10 cellular contexts compared by ENCODE assay signal in the genomic region with DNA sequence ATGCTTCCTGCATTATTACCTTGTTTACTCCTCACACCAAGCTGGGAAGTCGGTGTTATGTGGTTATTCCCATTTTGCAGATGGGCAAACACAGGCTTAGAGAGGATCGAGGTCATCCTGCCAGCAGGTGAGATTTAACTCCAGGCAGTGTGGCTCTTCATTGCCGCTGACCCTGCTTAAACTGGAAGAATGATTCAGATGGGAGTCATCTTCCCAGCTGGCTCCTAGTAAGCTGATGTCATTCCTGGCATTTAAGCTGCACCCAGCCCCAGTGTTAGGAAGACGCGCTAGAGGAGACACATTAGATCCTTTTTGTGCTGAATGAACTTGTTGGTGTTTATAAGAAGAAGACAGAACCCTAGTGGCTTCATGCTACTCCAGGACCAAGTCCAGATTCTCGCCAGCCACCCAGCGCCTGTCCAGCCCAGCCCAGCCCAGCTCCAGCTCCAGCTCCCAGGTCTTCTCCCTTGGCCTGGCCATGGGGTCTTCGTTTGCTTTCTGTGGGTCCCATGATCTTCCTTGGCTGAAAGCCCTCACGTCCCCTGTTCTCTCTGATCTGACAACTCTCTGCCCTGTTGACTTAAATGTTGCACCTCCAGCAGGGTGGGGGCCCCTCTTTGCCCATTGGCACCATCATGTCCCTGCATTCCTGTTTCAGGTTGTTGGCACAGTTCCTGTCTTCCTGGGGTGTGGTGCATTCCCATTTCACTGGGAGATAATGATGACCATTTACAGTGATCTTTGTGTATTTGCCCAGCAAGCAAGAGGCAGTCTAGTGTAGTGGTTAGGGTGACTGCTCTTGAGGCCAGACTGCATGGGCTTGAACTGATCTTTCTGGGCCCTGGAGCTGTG. TPM values are rescaled to one million over a fixed set of nuclear protein-coding genes. Genes with fewer than 3 reads are reported as not detected.
DNase-seq lines count a peak whose midpoint lies in the region; ATAC-seq, FAIRE-seq and TF ChIP-seq lines count a peak whose summit lies in the region.
"Had no signal": no experiment of that assay in that cellular context is flagged by ENCODE, and none has a peak within 500 bp of the region (broad histone marks: within the 10 kb centered on the region; RNA-seq: fewer than 3 reads in every experiment).

No MANE protein-coding gene starts in this region.

- TF ChIP-seq RAD21 in GM12878 (IDR thresholded peaks at IDR 0.05; ENCODE audit: insufficient read depth, low read depth, low read length): no peak

- BruUV-seq in GM12878 (replicated peaks; lab: Mats Ljungman, UMichigan): TSS peak; percentile 3

- H3K4me1 ChIP-seq in GM12878 (ENCODE audit: control insufficient read depth, insufficient read depth, low read length): peaks cover 18% of the 10 kb centered on the region
- peaks cover 4 to 22% (median 4%) of the 10 kb centered on the region in 4 donors for H3K4me1 ChIP-seq in upper lobe of left lung

- DNase-seq in DMS 273 (lab: John Stamatoyannopoulos, UW; ENCODE audit: unreplicated experiment): peak; percentile 12
- DNase-seq in DMS 273 treated with DMSO at 0.1 percent for 48 hours (lab: John Stamatoyannopoulos, UW): no peak
- DNase-seq in GM12878 (ENCODE audit: low read depth, low spot score): no peak
- DNase-seq in kidney glomerular epithelial cell (lab: John Stamatoyannopoulos, UW): peak; percentile 86
- no peak for DNase-seq in upper lobe of left lung
- no peak for DNase-seq in MV-4-11 (lab: John Stamatoyannopoulos, UW)

- POLR2A ChIA-PET in GM12878 (lab: Charles Lee): interaction anchor here (0.7 to 0.9 kb wide), 3 partner anchors 11 to 48 kb away, joined by 3 read pairs; no protein-coding TSS in a partner anchor

- H3K9me3 ChIP-seq in GM12878 (replicated peaks; ENCODE audit: control insufficient read depth, insufficient read depth, low read length) (no peaks in the 10 kb centered on the region; the same call in 2 of the 3 replicates), upper lobe of left lung (no peaks in the 10 kb centered on the region)

- H3K36me3 ChIP-seq in GM12878 (ENCODE audit: control insufficient read depth in 2 of 2, insufficient read depth in 2 of 2, low read length in 1 of 2) (peaks cover 2 to 7% of the 10 kb centered on the region in 2 experiments; a peak in 2 of 4 replicates), upper lobe of left lung (no peaks in the 10 kb centered on the region)

- H3K27ac ChIP-seq in GM12878 (ENCODE audit: control insufficient read depth, insufficient read depth) (no peak overlapping the region), upper lobe of left lung (peak overlapping the region in 3 of 4 donors; percentile 13 to 77 (median 77))
- H3K27ac ChIP-seq: 22Rv1, KMS-11 had no signal

- no peaks in the 10 kb centered on the region for H4K20me1 ChIP-seq in GM12878 (ENCODE audit: control insufficient read depth, insufficient read depth)

- no peak overlapping the region for H3K4me2 ChIP-seq in GM12878 (ENCODE audit: control insufficient read depth, insufficient read depth)
- H3K4me2 ChIP-seq: KMS-11 had no signal

- no peak overlapping the region for H3K9ac ChIP-seq in GM12878 (ENCODE audit: control insufficient read depth, insufficient read depth, low read length)
- H3K9ac ChIP-seq: KMS-11 had no signal

- CTCF ChIA-PET in GM12878 (lab: Yijun Ruan, JAX): interaction anchor here (0.8 to 1.4 kb wide), 4 partner anchors 10 to 48 kb away, joined by 3 to 5 read pairs (median 4); no protein-coding TSS in a partner anchor

- H3K79me2 ChIP-seq in GM12878 (ENCODE audit: control insufficient read depth, insufficient read depth, low read length): peaks cover 79% of the 10 kb centered on the region

- intact Hi-C loops in GM12878 (cut with micrococcal nuclease; ENCODE audit: unreplicated experiment): no loop called here

- H3K27me3 ChIP-seq in GM12878 (replicated peaks in 1 of 2; ENCODE audit: control insufficient read depth in 2 of 2, insufficient read depth in 2 of 2, low read length in 1 of 2): no peaks in the 10 kb centered on the region
- no peaks in the 10 kb centered on the region for H3K27me3 ChIP-seq in upper lobe of left lung

- SMC1A ChIA-PET in GM12878 (lab: Charles Lee; ENCODE audit: uncharacterized antibody, unreplicated experiment): interaction anchor here (0.6 to 3.6 kb wide), 3 partner anchors 11 to 46 kb away, joined by 3 to 11 read pairs (median 3); no protein-coding TSS in a partner anchor

- no peak for ATAC-seq in GM12878
- ATAC-seq in upper lobe of left lung (ENCODE audit: low FRiP score in 2 of 2): peak; percentile 50 to 89
- no peak for ATAC-seq in GM18520 (IDR thresholded peaks at IDR 0.05; ENCODE audit: unreplicated experiment)
- no peak for ATAC-seq in HG03039 (IDR thresholded peaks at IDR 0.05; ENCODE audit: unreplicated experiment)

- TF ChIP-seq EP300 in GM12878 (IDR thresholded peaks at IDR 0.05; ENCODE audit: borderline replicate concordance in 1 of 2, control insufficient read depth in 1 of 2, low read depth in 2 of 2, low read length in 2 of 2) (no peak), upper lobe of left lung (IDR thresholded peaks at IDR 0.05) (peak in 1 of 4 donors; percentile 23)

- FAIRE-seq in GM12878 (lab: Jason Lieb, UNC): no peak

- in situ Hi-C loops in GM12878 (cut with MboI): loop anchor here (10.0 to 25.0 kb wide), 2 partner anchors 1113 to 1375 kb away; no protein-coding TSS in a partner anchor

- no peak overlapping the region for H2AFZ ChIP-seq in GM12878 (ENCODE audit: control insufficient read depth, low read depth, low read length)

- H3K4me3 ChIP-seq in GM12878 (no peak overlapping the region), upper lobe of left lung (no peak overlapping the region)

- WGBS in GM12878 (ENCODE audit: insufficient coverage, insufficient replicate concordance, low lambda C conversion rate, missing lambda C conversion rate): 100% methylated on average over 9 of the region's 9 CpGs
- 76 to 77% methylated on average over 7 to 9 of the region's 9 CpGs for WGBS in upper lobe of left lung, 2 donors

- no peak for TF ChIP-seq CTCF in GM12878 (IDR thresholded peaks at IDR 0.05 in 2 of 3, conservative IDR thresholded peaks at IDR 0.05 in 1 of 3; ENCODE audit: control insufficient read depth in 2 of 3, extremely low read depth in 1 of 3, insufficient read depth in 1 of 3, low read depth in 3 of 3, low read length in 3 of 3)
- no peak for TF ChIP-seq CTCF in upper lobe of left lung (IDR thresholded peaks at IDR 0.05)

- TF ChIP-seq POLR2A in GM12878 (IDR thresholded peaks at IDR 0.05; ENCODE audit: low read depth, low read length): no peak
- no peak for TF ChIP-seq POLR2A in upper lobe of left lung (IDR thresholded peaks at IDR 0.05)

- RAD21 ChIA-PET in GM12878 (lab: Charles Lee; ENCODE audit: unreplicated experiment): interaction anchor here (1.1 to 1.5 kb wide), 2 partner anchors 11 to 48 kb away, joined by 4 to 5 read pairs; no protein-coding TSS in a partner anchor

TF ChIP-seq in GM12878, 131 proteins besides CTCF, POLR2A, EP300 and RAD21 (continues in another document):
- no peak for TF ChIP-seq MEF2A (IDR thresholded peaks at IDR 0.05; ENCODE audit: insufficient read depth, low read depth, low read length)
- TF ChIP-seq, protein P1, sequence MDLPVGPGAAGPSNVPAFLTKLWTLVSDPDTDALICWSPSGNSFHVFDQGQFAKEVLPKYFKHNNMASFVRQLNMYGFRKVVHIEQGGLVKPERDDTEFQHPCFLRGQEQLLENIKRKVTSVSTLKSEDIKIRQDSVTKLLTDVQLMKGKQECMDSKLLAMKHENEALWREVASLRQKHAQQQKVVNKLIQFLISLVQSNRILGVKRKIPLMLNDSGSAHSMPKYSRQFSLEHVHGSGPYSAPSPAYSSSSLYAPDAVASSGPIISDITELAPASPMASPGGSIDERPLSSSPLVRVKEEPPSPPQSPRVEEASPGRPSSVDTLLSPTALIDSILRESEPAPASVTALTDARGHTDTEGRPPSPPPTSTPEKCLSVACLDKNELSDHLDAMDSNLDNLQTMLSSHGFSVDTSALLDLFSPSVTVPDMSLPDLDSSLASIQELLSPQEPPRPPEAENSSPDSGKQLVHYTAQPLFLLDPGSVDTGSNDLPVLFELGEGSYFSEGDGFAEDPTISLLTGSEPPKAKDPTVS (IDR thresholded peaks at IDR 0.05; ENCODE audit: low read depth, low read length): no peak
- no peak for TF ChIP-seq NBN (IDR thresholded peaks at IDR 0.05)
- TF ChIP-seq MYC (IDR thresholded peaks at IDR 0.05; ENCODE audit: insufficient read depth, insufficient read length, insufficient replicate concordance, low read length, severe bottlenecking): no peak
- no peak for TF ChIP-seq RUNX3 (IDR thresholded peaks at IDR 0.05; ENCODE audit: low read length)
- TF ChIP-seq, protein P2, sequence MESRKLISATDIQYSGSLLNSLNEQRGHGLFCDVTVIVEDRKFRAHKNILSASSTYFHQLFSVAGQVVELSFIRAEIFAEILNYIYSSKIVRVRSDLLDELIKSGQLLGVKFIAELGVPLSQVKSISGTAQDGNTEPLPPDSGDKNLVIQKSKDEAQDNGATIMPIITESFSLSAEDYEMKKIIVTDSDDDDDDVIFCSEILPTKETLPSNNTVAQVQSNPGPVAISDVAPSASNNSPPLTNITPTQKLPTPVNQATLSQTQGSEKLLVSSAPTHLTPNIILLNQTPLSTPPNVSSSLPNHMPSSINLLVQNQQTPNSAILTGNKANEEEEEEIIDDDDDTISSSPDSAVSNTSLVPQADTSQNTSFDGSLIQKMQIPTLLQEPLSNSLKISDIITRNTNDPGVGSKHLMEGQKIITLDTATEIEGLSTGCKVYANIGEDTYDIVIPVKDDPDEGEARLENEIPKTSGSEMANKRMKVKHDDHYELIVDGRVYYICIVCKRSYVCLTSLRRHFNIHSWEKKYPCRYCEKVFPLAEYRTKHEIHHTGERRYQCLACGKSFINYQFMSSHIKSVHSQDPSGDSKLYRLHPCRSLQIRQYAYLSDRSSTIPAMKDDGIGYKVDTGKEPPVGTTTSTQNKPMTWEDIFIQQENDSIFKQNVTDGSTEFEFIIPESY (IDR thresholded peaks at IDR 0.05): no peak

RNA-seq across cellular contexts. Expression of a gene that starts 13.6 kb away (rescaled TPM):
- 111 and 117 TPM in 2 replicates for total RNA-seq in GM12878 (2013; cell fraction: nucleolus; rRNA removed)
- 134 and 152 TPM in 2 replicates for total RNA-seq in GM12878 (2014; rRNA removed)
- total RNA-seq in GM12878 (2014; rRNA removed; fragmentation: Illumina TruSeq; extraction: Trizol): 69.7 and 70.3 TPM in 2 replicates
- total RNA-seq in GM12878 (2021): 154 and 159 TPM in 2 replicates
- 66.8 TPM for polyA plus RNA-seq in GM12878 (2011; ENCODE audit: low read depth)
- polyA plus RNA-seq in GM12878 (2011; rRNA removed): 206 and 264 TPM in 2 replicates
- polyA plus RNA-seq in GM12878 (2011; cell fraction: cytosol; rRNA removed): 342 and 427 TPM in 2 replicates
- 245 and 262 TPM in 2 replicates for polyA plus RNA-seq in GM12878 (2011; cell fraction: nucleus; rRNA removed)
- 179 and 250 TPM in 2 replicates for polyA plus RNA-seq in GM12878 (2012)
- polyA plus RNA-seq in GM12878 (2014; fragmentation: Illumina TruSeq; extraction: Trizol): 40.7 and 82.2 TPM in 2 replicates
- 1 to 10 TPM; 5.2 to 7.1 TPM for polyA plus RNA-seq in GM12878 (2014; fragmentation: Nextera tagmentation; extraction: Ambion mirVana)
- polyA plus RNA-seq in GM12878 (2014; rRNA removed): 239 and 255 TPM in 2 replicates
- polyA plus RNA-seq in GM12878 (2016; fragmentation: Nextera tagmentation; extraction: Ambion mirVana): 10 to 100 TPM; 60.9 to 66.9 TPM
- 124 and 137 TPM in 2 replicates for polyA minus RNA-seq in GM12878 (2011; rRNA and poly(A)+ RNA removed)
- polyA minus RNA-seq in GM12878 (2011; cell fraction: cytosol; rRNA and poly(A)+ RNA removed): 41.4 and 42.4 TPM in 2 replicates
- 18.9 and 21.1 TPM in 2 replicates for polyA minus RNA-seq in GM12878 (2011; cell fraction: nucleus; rRNA and poly(A)+ RNA removed)
- total RNA-seq in upper lobe of left lung: 10 to 100 TPM; 14.5 to 56.1 (median 37.0) TPM

Comparison
In these comparisons a context has a peak if more than half of its experiments do, and no peak if none do; other contexts are left out.
1. DNase-seq: peak in DMS 273 (single experiment) and kidney glomerular epithelial cell (single experiment); none in DMS 273 treated with DMSO at 0.1 percent for 48 hours (single experiment), GM12878 (single experiment), upper lobe of left lung (0 of 2) and MV-4-11 (single experiment).
2. ATAC-seq: peak in upper lobe of left lung (2 of 2); none in GM12878 (single experiment), GM18520 (single experiment) and HG03039 (single experiment).